Comparison of ENCODE assay signal across 8 cellular contexts in genomic region chr3:155780291-155780690, GRCh38. TPM values are rescaled to one million over a fixed set of nuclear protein-coding genes. Genes with fewer than 3 reads are reported as not detected.
"Had no signal": no experiment of that assay in that cellular context is flagged by ENCODE, and none has a peak within 500 bp of the region (broad histone marks: within the 10 kb centered on the region; RNA-seq: fewer than 3 reads in every experiment).

No MANE protein-coding gene starts in this region.

- FAIRE-seq: H1, H54, HTR-8/SVneo had no signal

- H3K27ac Mint-ChIP-seq: H9, IgD-negative memory B cell had no signal

- H3K27me3 Mint-ChIP-seq: IgD-negative memory B cell had no signal

- H3K27ac ChIP-seq: GM23248 had no signal

- H2AFZ ChIP-seq: GM23248 had no signal

- H3K4me3 Mint-ChIP-seq: H9, IgD-negative memory B cell had no signal

- H3K4me3 ChIP-seq: GM23248 had no signal

- H3K4me1 Mint-ChIP-seq: H9, IgD-negative memory B cell had no signal

- DNase-seq: GM23248, H9, HCEC 1CT, KG1 had no signal

- H3K9ac ChIP-seq: GM23248 had no signal

RNA-seq across cellular contexts. Expression of gene PLCH1, which starts 35.4 kb away (rescaled TPM):
- total RNA-seq: GM23248 had no signal
- polyA plus RNA-seq: GM23248, IgD-negative memory B cell had no signal
